9 cellular contexts compared by ENCODE assay signal in the genomic region with DNA sequence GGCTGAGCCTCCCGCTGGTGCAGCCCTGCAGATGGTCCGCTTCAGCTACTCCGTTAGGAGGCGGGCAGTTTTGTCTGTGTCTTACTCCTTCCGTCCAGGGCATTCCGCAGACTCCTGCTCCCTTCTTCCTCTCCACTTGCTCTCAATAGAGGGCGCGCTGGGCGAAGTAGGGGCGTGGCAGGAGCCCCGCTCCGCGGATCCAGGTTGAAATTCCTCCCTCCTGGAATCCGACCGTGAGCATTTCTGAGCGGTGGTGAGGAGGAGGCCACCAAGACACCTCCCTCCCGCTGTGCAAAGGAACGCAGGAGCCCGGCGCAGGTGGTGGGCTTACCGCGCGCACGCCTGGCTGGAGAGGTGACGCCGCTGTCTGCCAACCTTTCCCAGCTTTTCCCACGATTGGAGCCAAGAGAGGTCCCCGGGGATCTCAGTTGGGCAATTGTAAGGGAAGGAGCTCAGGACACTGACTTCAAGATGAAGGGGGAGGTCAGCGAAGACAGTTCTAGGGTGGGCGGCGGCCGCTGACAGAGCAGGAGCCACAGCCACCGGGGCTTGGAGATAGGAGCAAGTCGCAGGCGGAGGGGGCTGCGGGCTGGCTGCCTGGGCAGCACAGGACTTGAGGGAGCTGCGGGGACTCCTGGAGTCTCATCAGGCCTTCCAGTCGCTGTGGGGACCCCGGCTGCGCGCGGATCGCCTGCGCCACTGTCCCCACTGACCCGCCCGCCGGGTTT.
DNase-seq lines count a peak whose midpoint lies in the region; ATAC-seq and FAIRE-seq lines count a peak whose summit lies in the region.
"Had no signal": no experiment of that assay in that cellular context is flagged by ENCODE, and none has a peak within 500 bp of the region (broad histone marks: within the 10 kb centered on the region; RNA-seq: fewer than 3 reads in every experiment).

No MANE protein-coding gene starts in this region.

- no peaks in the 10 kb centered on the region for H3K36me3 ChIP-seq in small intestine (ENCODE audit: control insufficient read depth in 2 of 2, insufficient read depth in 2 of 2, low read length in 2 of 2)

- peak; percentile 4 for DNase-seq in NCI-H510A treated with DMSO at 0.1 percent for 48 hours (lab: John Stamatoyannopoulos, UW)
- DNase-seq in NCI-H510A (lab: John Stamatoyannopoulos, UW) = no peak
- DNase-seq in astrocyte of the hippocampus (ENCODE audit: low read depth, low spot score) = peak; percentile 67
- DNase-seq in iPS-NIHi7 (ENCODE audit: extremely low spot score) = peak; percentile 87
- DNase-seq in small intestine = peak; percentile 21
- no peak for DNase-seq in NCI-H345 (lab: John Stamatoyannopoulos, UW)
- DNase-seq: CD4-positive, CD25-positive, alpha-beta regulatory T cell had no signal

- H3K9me3 ChIP-seq in small intestine (ENCODE audit: control insufficient read depth, low read depth) = no peaks in the 10 kb centered on the region

- ATAC-seq in HG03342 (IDR thresholded peaks at IDR 0.05; ENCODE audit: unreplicated experiment) = peak; percentile 58
- ATAC-seq in HG03520 (IDR thresholded peaks at IDR 0.05; ENCODE audit: unreplicated experiment) = no peak

- H3K27ac ChIP-seq in small intestine (ENCODE audit: low read depth in 1 of 2, low read length in 1 of 2) = no peak overlapping the region

- 2 to 8% (median 3%) methylated on average over 45 to 47 of the region's 47 CpGs for WGBS in small intestine, 3 donors

- H3K4me1 ChIP-seq in small intestine (ENCODE audit: control insufficient read depth in 2 of 2, insufficient read depth in 1 of 2, low read depth in 1 of 2, low read length in 1 of 2) = no peaks in the 10 kb centered on the region

- no peak for FAIRE-seq in small intestine (lab: Jason Lieb, UNC)

- no peaks in the 10 kb centered on the region for H3K27me3 ChIP-seq in small intestine (ENCODE audit: control insufficient read depth in 2 of 2, insufficient read depth in 2 of 2, low read length in 2 of 2)

- peak overlapping the region in 1 of 2 donors; percentile 8 for H3K4me3 ChIP-seq in small intestine (ENCODE audit: low read depth in 1 of 2, low read length in 2 of 2)

Comparison
In these comparisons a context has a peak if more than half of its experiments do, and no peak if none do; other contexts are left out.
1. DNase-seq: peak in NCI-H510A treated with DMSO at 0.1 percent for 48 hours (single experiment), astrocyte of the hippocampus (single experiment), iPS-NIHi7 (single experiment) and small intestine (single experiment); none in NCI-H510A (single experiment) and NCI-H345 (single experiment).